Comparison of ENCODE assay signal across 8 cellular contexts in the genomic region with DNA sequence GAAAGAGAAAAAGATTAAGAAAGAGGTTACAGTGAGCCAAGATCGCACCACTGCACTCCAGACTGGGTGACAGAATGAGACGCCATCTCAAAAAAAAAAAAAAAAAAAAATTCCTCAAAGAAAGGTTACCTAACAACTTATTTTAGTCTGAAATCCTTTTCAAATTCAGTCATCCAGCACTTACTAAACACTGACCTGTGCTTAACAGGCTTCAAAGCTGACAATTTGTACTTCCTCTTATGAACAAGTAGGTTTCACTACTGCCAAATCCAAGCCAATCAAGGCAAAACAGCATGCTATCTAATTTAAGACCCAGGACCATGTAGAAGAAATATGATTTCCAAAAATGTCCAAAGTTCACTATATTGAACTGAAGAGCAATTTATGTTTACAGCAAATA. TPM values are rescaled to one million over a fixed set of nuclear protein-coding genes. Genes with fewer than 3 reads are reported as not detected.
A peak's percentile ranks its signal among the peaks of the same experiment; 100 is the strongest.
DNase-seq lines count a peak whose midpoint lies in the region; ATAC-seq and TF ChIP-seq lines count a peak whose summit lies in the region.

No MANE protein-coding gene starts in this region.

- TF ChIP-seq CTCF in SU-DHL-6 (IDR thresholded peaks at IDR 0.05; ENCODE audit: insufficient read depth, low read length, poor library complexity, severe bottlenecking) = no peak

- no peak overlapping the region for H2AFZ ChIP-seq in SU-DHL-6 (ENCODE audit: low read depth, low read length, severe bottlenecking)

- no peaks in the 10 kb centered on the region for H4K20me1 ChIP-seq in SU-DHL-6 (ENCODE audit: low read depth, low read length)

- H3K4me3 ChIP-seq in SU-DHL-6 (ENCODE audit: insufficient read depth, low read length, poor library complexity, severe bottlenecking) = no peak overlapping the region

- no peak overlapping the region for H3K9ac ChIP-seq in SU-DHL-6 (ENCODE audit: low read length)

- H3K36me3 ChIP-seq in SU-DHL-6 (ENCODE audit: low read length) = no peaks in the 10 kb centered on the region; the same call in 1 of the 2 replicates

- ATAC-seq in HG02981 (IDR thresholded peaks at IDR 0.05; ENCODE audit: unreplicated experiment) = peak; percentile 85
- ATAC-seq in stimulated activated naive B cell treated with anti-CD40 and anti-IgM and Interleukin-4, amounts not matched to agents 10 μg/mL and 1 μg/mL and 100 μg/mL, for 72 hours (replicated peaks) = peak; percentile 85 to 94

- H3K4me2 ChIP-seq in SU-DHL-6 (ENCODE audit: low read depth, low read length, poor library complexity, severe bottlenecking) = peak overlapping the region; percentile 1

- H3K9me3 Mint-ChIP-seq in activated CD4-positive, alpha-beta T cell treated with anti-CD3 and anti-CD28 coated beads, Interleukin-2, amount 10 ng/mL, durations not matched to agents 7 days and 5 days = no peaks in the 10 kb centered on the region
- H3K9me3 Mint-ChIP-seq in stimulated activated naive B cell treated with anti-CD40 and anti-IgM and Interleukin-4, amounts not matched to agents 10 μg/mL and 1 μg/mL and 100 μg/mL, for 72 hours = no peaks in the 10 kb centered on the region

- DNase-seq in activated CD4-positive, alpha-beta T cell treated with anti-CD3 and anti-CD28 coated beads, Interleukin-2, amount 10 ng/mL, durations not matched to agents 7 days and 5 days = no peak
- DNase-seq in activated CD4-positive, alpha-beta T cell treated with anti-CD3 and anti-CD28 coated beads for 1 hour = no peak
- no peak for DNase-seq in stimulated activated naive B cell treated with anti-CD40 and anti-IgM and Interleukin-4, amounts not matched to agents 10 μg/mL and 1 μg/mL and 100 μg/mL, for 72 hours
- DNase-seq in NCI-H2107 (lab: John Stamatoyannopoulos, UW) (no peak), DMS 273 treated with DMSO at 0.1 percent for 48 hours (lab: John Stamatoyannopoulos, UW) (no peak), mesenteric fat pad (ENCODE audit: low spot score) (no peak)

- peaks cover 13% of the 10 kb centered on the region; the same call in 1 of the 2 replicates for H3F3A ChIP-seq in SU-DHL-6 (ENCODE audit: insufficient read depth)

- no peak overlapping the region; the same call in 1 of the 2 replicates for H3K27ac ChIP-seq in SU-DHL-6 (ENCODE audit: low read depth, low read length)

- peaks cover 9% of the 10 kb centered on the region for H3K4me1 Mint-ChIP-seq in activated CD4-positive, alpha-beta T cell treated with anti-CD3 and anti-CD28 coated beads, Interleukin-2, amount 10 ng/mL, durations not matched to agents 7 days and 5 days
- H3K4me1 Mint-ChIP-seq in stimulated activated naive B cell treated with anti-CD40 and anti-IgM and Interleukin-4, amounts not matched to agents 10 μg/mL and 1 μg/mL and 100 μg/mL, for 72 hours = peaks cover 10 to 30% of the 10 kb centered on the region in 2 donors

- H3K79me2 ChIP-seq in SU-DHL-6 (ENCODE audit: insufficient read depth, low read length) = peaks cover 61% of the 10 kb centered on the region

- peak overlapping the region; percentile 38 for H3K27ac Mint-ChIP-seq in activated CD4-positive, alpha-beta T cell treated with anti-CD3 and anti-CD28 coated beads, Interleukin-2, amount 10 ng/mL, durations not matched to agents 7 days and 5 days
- H3K27ac Mint-ChIP-seq in stimulated activated naive B cell treated with anti-CD40 and anti-IgM and Interleukin-4, amounts not matched to agents 10 μg/mL and 1 μg/mL and 100 μg/mL, for 72 hours = no peak overlapping the region

- CTCF ChIA-PET in activated CD4-positive, alpha-beta T cell treated with anti-CD3 and anti-CD28 coated beads, Interleukin-2, amount 10 ng/mL, durations not matched to agents 7 days and 5 days (lab: Charles Lee) = interaction anchor here (0.7 to 0.9 kb wide), 2 partner anchors 9 to 381 kb away, joined by 3 to 5 read pairs; no protein-coding TSS in a partner anchor

- POLR2A ChIA-PET in activated CD4-positive, alpha-beta T cell treated with anti-CD3 and anti-CD28 coated beads, Interleukin-2, amount 10 ng/mL, durations not matched to agents 7 days and 5 days (lab: Charles Lee) = no interaction called here

- no peaks in the 10 kb centered on the region for H3K27me3 Mint-ChIP-seq in activated CD4-positive, alpha-beta T cell treated with anti-CD3 and anti-CD28 coated beads, Interleukin-2, amount 10 ng/mL, durations not matched to agents 7 days and 5 days
- no peaks in the 10 kb centered on the region for H3K27me3 Mint-ChIP-seq in stimulated activated naive B cell treated with anti-CD40 and anti-IgM and Interleukin-4, amounts not matched to agents 10 μg/mL and 1 μg/mL and 100 μg/mL, for 72 hours

- no peaks in the 10 kb centered on the region for H3K27me3 ChIP-seq in SU-DHL-6 (ENCODE audit: low read length)

- peaks cover 25% of the 10 kb centered on the region for H3K36me3 Mint-ChIP-seq in activated CD4-positive, alpha-beta T cell treated with anti-CD3 and anti-CD28 coated beads, Interleukin-2, amount 10 ng/mL, durations not matched to agents 7 days and 5 days (ENCODE audit: low read depth)
- peaks cover 8 to 15% of the 10 kb centered on the region in 2 donors for H3K36me3 Mint-ChIP-seq in stimulated activated naive B cell treated with anti-CD40 and anti-IgM and Interleukin-4, amounts not matched to agents 10 μg/mL and 1 μg/mL and 100 μg/mL, for 72 hours

- no peak overlapping the region for H3K4me3 Mint-ChIP-seq in activated CD4-positive, alpha-beta T cell treated with anti-CD3 and anti-CD28 coated beads, Interleukin-2, amount 10 ng/mL, durations not matched to agents 7 days and 5 days
- H3K4me3 Mint-ChIP-seq in stimulated activated naive B cell treated with anti-CD40 and anti-IgM and Interleukin-4, amounts not matched to agents 10 μg/mL and 1 μg/mL and 100 μg/mL, for 72 hours = no peak overlapping the region

- H3K9me3 ChIP-seq in SU-DHL-6 (ENCODE audit: insufficient read depth, low read length) = no peaks in the 10 kb centered on the region

- H3K9me2 ChIP-seq in SU-DHL-6 (replicated peaks; ENCODE audit: insufficient read depth, low read length) = no peaks in the 10 kb centered on the region

RNA-seq across cellular contexts. Expression of a gene that starts 13.6 kb away (rescaled TPM):
- total RNA-seq in activated CD4-positive, alpha-beta T cell treated with anti-CD3 and anti-CD28 coated beads, Interleukin-2, amount 10 ng/mL, durations not matched to agents 7 days and 5 days = 10 to 100 TPM; 26.9 to 27.0 TPM
- total RNA-seq in mesenteric fat pad = 20.0 TPM
